In genomic region chr5:96708600-96708999, GRCh38 we compare ENCODE assay signal across 20 cellular contexts. TPM values are rescaled to one million over a fixed set of nuclear protein-coding genes. Genes with fewer than 3 reads are reported as not detected.
A peak's percentile ranks its signal among the peaks of the same experiment; 100 is the strongest.
DNase-seq lines count a peak whose midpoint lies in the region; ATAC-seq, FAIRE-seq and TF ChIP-seq lines count a peak whose summit lies in the region.
"Had no signal": no experiment of that assay in that cellular context is flagged by ENCODE, and none has a peak within 500 bp of the region (broad histone marks: within the 10 kb centered on the region; RNA-seq: fewer than 3 reads in every experiment).

No MANE protein-coding gene starts in this region.

- H3K27me3 ChIP-seq in cardiac muscle cell = no peaks in the 10 kb centered on the region
- H3K27me3 ChIP-seq in keratinocyte (ENCODE audit: control insufficient read depth, extremely low read depth, insufficient read depth, low read length) = no peaks in the 10 kb centered on the region
- no peaks in the 10 kb centered on the region for H3K27me3 ChIP-seq in subcutaneous abdominal adipose tissue (ENCODE audit: control insufficient read depth in 5 of 5, insufficient read depth in 4 of 5, low read length in 5 of 5)
- H3K27me3 ChIP-seq: sigmoid colon, testis had no signal

- peak overlapping the region; percentile 57 for H3K9ac ChIP-seq in keratinocyte (ENCODE audit: control insufficient read depth, extremely low read depth, insufficient read depth, low read length)
- no peak overlapping the region for H3K9ac ChIP-seq in subcutaneous abdominal adipose tissue (ENCODE audit: low read length in 5 of 5)
- H3K9ac ChIP-seq: BLaER1 treated with 17β-estradiol and CSF1 and Interleukin-3, amounts not matched to agents 10 nM and 100 nM; KMS-11 had no signal

- no TSS peak for BruUV-seq in MCF 10A (replicated peaks; lab: Mats Ljungman, UMichigan)

- peak overlapping the region; percentile 72 for H3K4me2 ChIP-seq in keratinocyte (ENCODE audit: control insufficient read depth, extremely low read depth, insufficient read depth, low read depth, low read length)
- H3K4me2 ChIP-seq: BLaER1 treated with 17β-estradiol and CSF1 and Interleukin-3, amounts not matched to agents 10 nM and 100 nM; KMS-11 had no signal

- CTCF ChIA-PET in MCF 10A (lab: Yijun Ruan, JAX) = interaction anchor here (0.7 to 1.8 kb wide), 4 partner anchors 10 to 107 kb away, joined by 3 to 8 read pairs (median 4); no protein-coding TSS in a partner anchor

- POLR2A ChIA-PET in MCF 10A (lab: Yijun Ruan, JAX) = interaction anchor here (0.7 to 8.8 kb wide), 12 partner anchors 7 to 94 kb away, joined by 3 to 177 read pairs (median 6); partner anchors contain the start of gene CAST

- H3K9me1 ChIP-seq in keratinocyte (ENCODE audit: control insufficient read depth, extremely low read depth, insufficient read depth, low read length) = no peaks in the 10 kb centered on the region

- peaks cover 52% of the 10 kb centered on the region for H3K4me1 Mint-ChIP-seq in MCF 10A (ENCODE audit: insufficient read depth, unreplicated experiment)

- FAIRE-seq in keratinocyte (lab: Jason Lieb, UNC) = no peak
- FAIRE-seq in GM19239 (lab: Jason Lieb, UNC) = no peak

- no peaks in the 10 kb centered on the region for H3K36me3 ChIP-seq in cardiac muscle cell
- H3K36me3 ChIP-seq in keratinocyte (ENCODE audit: control insufficient read depth in 2 of 2, extremely low read depth in 1 of 2, insufficient read depth in 2 of 2, low read length in 2 of 2) = peaks cover 6 to 7% of the 10 kb centered on the region in 2 experiments
- H3K36me3 ChIP-seq in subcutaneous abdominal adipose tissue (ENCODE audit: control insufficient read depth in 5 of 5, insufficient read depth in 5 of 5, low read length in 5 of 5) = peaks cover 0 to 2% (median 0%) of the 10 kb centered on the region in 5 donors
- H3K36me3 ChIP-seq: sigmoid colon had no signal

- peaks cover 6% of the 10 kb centered on the region for H3K36me3 Mint-ChIP-seq in MCF 10A (ENCODE audit: insufficient read depth, unreplicated experiment)
- H3K36me3 Mint-ChIP-seq: mesothelial cell of epicardium had no signal

- peaks cover 92% of the 10 kb centered on the region for H3K79me2 ChIP-seq in keratinocyte (ENCODE audit: control insufficient read depth, insufficient read depth, low read length)

- DNase-seq in cardiac muscle cell (ENCODE audit: low read depth in 1 of 2, low spot score in 1 of 2) (no peak), cardiac septum (ENCODE audit: low spot score) (no peak), MCF 10A (ENCODE audit: unreplicated experiment) (no peak), keratinocyte (ENCODE audit: low read depth, low spot score) (no peak), GM19239 (ENCODE audit: insufficient read length, low spot score) (no peak)
- DNase-seq: activated naive CD8-positive, alpha-beta T cell treated with anti-CD3 and anti-CD28 coated beads, Interleukin-2, amount 10 ng/mL, durations not matched to agents 7 days and 5 days; GDM1; NCI-H1092; NCI-H510A; SHP77; sigmoid colon; stimulated activated CD4-positive, alpha-beta T cell treated with anti-CD3 and anti-CD28 coated beads, Interleukin-4, amount 100 ng/mL, for 4 hours; testis had no signal

- H2AFZ ChIP-seq in keratinocyte (ENCODE audit: control insufficient read depth, low read length) = no peak overlapping the region

- H3K4me3 Mint-ChIP-seq in MCF 10A (ENCODE audit: unreplicated experiment) = peak overlapping the region; percentile 8
- H3K4me3 Mint-ChIP-seq: activated naive CD8-positive, alpha-beta T cell treated with anti-CD3 and anti-CD28 coated beads, Interleukin-2, amount 10 ng/mL, durations not matched to agents 7 days and 5 days; mesothelial cell of epicardium; T-helper 2 cell treated with Interferon-gamma antibody and Interleukin-4, amounts not matched to agents 5 μg/mL and 100 μg/mL, for 36 hours had no signal

- H3K27ac Mint-ChIP-seq in MCF 10A (ENCODE audit: low read depth, unreplicated experiment) = peak overlapping the region; percentile 54
- H3K27ac Mint-ChIP-seq: activated naive CD8-positive, alpha-beta T cell treated with anti-CD3 and anti-CD28 coated beads, Interleukin-2, amount 10 ng/mL, durations not matched to agents 7 days and 5 days; mesothelial cell of epicardium; T-helper 2 cell treated with Interferon-gamma antibody and Interleukin-4, amounts not matched to agents 5 μg/mL and 100 μg/mL, for 36 hours had no signal

- H4K20me1 ChIP-seq in keratinocyte (ENCODE audit: control insufficient read depth, extremely low read depth, insufficient read depth, low read length) = no peaks in the 10 kb centered on the region

- H3K9me3 Mint-ChIP-seq in MCF 10A (ENCODE audit: unreplicated experiment) = no peaks in the 10 kb centered on the region
- H3K9me3 Mint-ChIP-seq: activated naive CD8-positive, alpha-beta T cell treated with anti-CD3 and anti-CD28 coated beads, Interleukin-2, amount 10 ng/mL, durations not matched to agents 7 days and 5 days; mesothelial cell of epicardium; T-helper 2 cell treated with Interferon-gamma antibody and Interleukin-4, amounts not matched to agents 5 μg/mL and 100 μg/mL, for 36 hours had no signal

- no peaks in the 10 kb centered on the region for H3K9me3 ChIP-seq in cardiac muscle cell (ENCODE audit: low read depth)
- H3K9me3 ChIP-seq in keratinocyte (ENCODE audit: control insufficient read depth, low read depth, low read length) = no peaks in the 10 kb centered on the region
- H3K9me3 ChIP-seq in subcutaneous abdominal adipose tissue (ENCODE audit: control insufficient read depth in 5 of 5, low read length in 5 of 5) = no peaks in the 10 kb centered on the region
- H3K9me3 ChIP-seq: BLaER1 treated with 17β-estradiol and CSF1 and Interleukin-3, amounts not matched to agents 10 nM and 100 nM; sigmoid colon; testis had no signal

- H3K4me3 ChIP-seq in cardiac muscle cell = no peak overlapping the region
- H3K4me3 ChIP-seq in keratinocyte (ENCODE audit: control insufficient read depth in 2 of 3, extremely low read depth in 1 of 3, insufficient read depth in 2 of 3, low read depth in 1 of 3, low read length in 3 of 3) = peak overlapping the region in 2 of 3 experiments; percentile 11 to 41
- no peak overlapping the region for H3K4me3 ChIP-seq in subcutaneous abdominal adipose tissue (ENCODE audit: low read depth in 1 of 5, low read length in 5 of 5)
- H3K4me3 ChIP-seq: BLaER1 treated with 17β-estradiol and CSF1 and Interleukin-3, amounts not matched to agents 10 nM and 100 nM; sigmoid colon; testis had no signal

- dilution Hi-C loops in keratinocyte (cut with MboI; ENCODE audit: extremely low pct_ligation_motif_present, low sequenced_read_pairs) = no loop called here

- H3K27ac ChIP-seq in cardiac muscle cell = peak overlapping the region; percentile 66
- peak overlapping the region; percentile 84 for H3K27ac ChIP-seq in keratinocyte (ENCODE audit: control insufficient read depth, insufficient read depth, low read length)
- peak overlapping the region; percentile 53 for H3K27ac ChIP-seq in subcutaneous abdominal adipose tissue (ENCODE audit: low read depth, low read length)
- H3K27ac ChIP-seq: BLaER1 treated with 17β-estradiol and CSF1 and Interleukin-3, amounts not matched to agents 10 nM and 100 nM; KMS-11 had no signal

- intact Hi-C loops in cardiac septum (cut with DNase I) (no loop called here), MCF 10A (cut with micrococcal nuclease) (no loop called here)

- no peaks in the 10 kb centered on the region for H3K27me3 Mint-ChIP-seq in MCF 10A (ENCODE audit: insufficient read depth, unreplicated experiment)
- H3K27me3 Mint-ChIP-seq: activated naive CD8-positive, alpha-beta T cell treated with anti-CD3 and anti-CD28 coated beads, Interleukin-2, amount 10 ng/mL, durations not matched to agents 7 days and 5 days had no signal

- H3K4me1 ChIP-seq in cardiac muscle cell (ENCODE audit: low read depth) (peaks cover 22% of the 10 kb centered on the region), keratinocyte (ENCODE audit: control insufficient read depth, extremely low read depth, insufficient read depth, low read length) (peaks cover 56% of the 10 kb centered on the region), subcutaneous abdominal adipose tissue (ENCODE audit: control insufficient read depth in 5 of 5, insufficient read depth in 5 of 5, low read length in 5 of 5) (peaks cover 0 to 38% (median 30%) of the 10 kb centered on the region in 5 donors)

- ATAC-seq in GM19395 (IDR thresholded peaks at IDR 0.05; ENCODE audit: unreplicated experiment) = no peak
- ATAC-seq in HG02970 (IDR thresholded peaks at IDR 0.05; ENCODE audit: low FRiP score, unreplicated experiment) = no peak

- TF ChIP-seq CTCF in cardiac muscle cell (IDR thresholded peaks at IDR 0.05; ENCODE audit: low read depth, low read length) (no peak), MCF 10A (IDR thresholded peaks at IDR 0.05; ENCODE audit: unreplicated experiment) (no peak), keratinocyte (optimal IDR thresholded peaks at IDR 0.05 in 1 of 3, IDR thresholded peaks at IDR 0.05 in 1 of 3, conservative IDR thresholded peaks at IDR 0.05 in 1 of 3; ENCODE audit: extremely low read depth in 1 of 3, insufficient read depth in 2 of 3, low read length in 3 of 3) (no peak)

RNA-seq across cellular contexts. Expression of gene CAST, which starts 46.4 kb away (rescaled TPM):
- total RNA-seq in cardiac muscle cell = 83.0 and 101 TPM in 2 replicates
- 85.2 and 94.5 TPM in 2 replicates for polyA plus RNA-seq in cardiac muscle cell
- 449 TPM for total RNA-seq in cardiac septum
- 351 and 393 TPM in 2 replicates for total RNA-seq in MCF 10A (2022)
- polyA plus RNA-seq in keratinocyte = 148 to 343 TPM (median 238 TPM) in 3 replicates
- 1,030 TPM for polyA plus RNA-seq in keratinocyte (2011; ENCODE audit: low read depth)
- 209 and 268 TPM in 2 replicates for polyA plus RNA-seq in keratinocyte (2011; cell fraction: cytosol; rRNA removed)
- polyA plus RNA-seq in keratinocyte (2011; cell fraction: nucleus; rRNA removed) = 383 and 505 TPM in 2 replicates
- polyA plus RNA-seq in keratinocyte (2012; ENCODE audit: low replicate concordance) = 252 and 292 TPM in 2 replicates
- polyA minus RNA-seq in keratinocyte = 62.9 to 205 TPM (median 111 TPM) in 3 replicates
- 227 TPM for polyA minus RNA-seq in keratinocyte (2011; cell fraction: cytosol; rRNA and poly(A)+ RNA removed)
- 331 and 508 TPM in 2 replicates for polyA minus RNA-seq in keratinocyte (2011; cell fraction: nucleus; rRNA and poly(A)+ RNA removed)

Comparison
In these comparisons a context has a peak if more than half of its experiments do, and no peak if none do; other contexts are left out.
1. H3K4me3 ChIP-seq: peak in keratinocyte (2 of 3); none in cardiac muscle cell (single experiment) and subcutaneous abdominal adipose tissue (0 of 5).
2. Peak in every context shown above with its lines, with median percentiles within 50 percentile points of each other: H3K27ac ChIP-seq.